ENCODE assay signal across 28 cellular contexts in genomic region chr14:100329233-100330006, GRCh38. TPM values are rescaled to one million over a fixed set of nuclear protein-coding genes. Genes with fewer than 3 reads are reported as not detected.
"Had no signal": no experiment of that assay in that cellular context is flagged by ENCODE, and none has a peak within 500 bp of the region (broad histone marks: within the 10 kb centered on the region; RNA-seq: fewer than 3 reads in every experiment).

No MANE protein-coding gene starts in this region.

- H3K9ac ChIP-seq: parathyroid adenoma had no signal

- H3K4me3 Mint-ChIP-seq: activated CD8-positive, alpha-beta T cell treated with anti-CD3 and anti-CD28 coated beads, Interleukin-2, amount 10 ng/mL, durations not matched to agents 7 days and 5 days; immature natural killer cell; mesothelial cell of epicardium; natural killer cell had no signal

- H3K4me1 Mint-ChIP-seq: immature natural killer cell, mesothelial cell of epicardium, natural killer cell had no signal

- H3K36me3 Mint-ChIP-seq: natural killer cell had no signal

- H3K27ac Mint-ChIP-seq: activated CD8-positive, alpha-beta T cell treated with anti-CD3 and anti-CD28 coated beads, Interleukin-2, amount 10 ng/mL, durations not matched to agents 7 days and 5 days; immature natural killer cell; mesothelial cell of epicardium; natural killer cell had no signal

- FAIRE-seq: endothelial cell of umbilical vein, TTC549 had no signal

- H3K9me3 ChIP-seq: left lung, neutrophil, transverse colon, uterus had no signal

- H3K4me1 ChIP-seq: left lung, parathyroid adenoma, uterus had no signal

- H3K4me3 ChIP-seq: left lung, lung, uterus had no signal

- H3K9me3 Mint-ChIP-seq: immature natural killer cell, mesothelial cell of epicardium, natural killer cell had no signal

- ATAC-seq: esophagus mucosa, left lung, natural killer cell had no signal

- DNase-seq: activated CD4-positive, alpha-beta T cell treated with anti-CD3 and anti-CD28 coated beads for 1 hour; activated CD4-positive, alpha-beta T cell treated with anti-CD3 and anti-CD28 coated beads, Interleukin-2, amount 50 U/mL, for 1 hour; activated CD8-positive, alpha-beta T cell treated with anti-CD3 and anti-CD28 coated beads, Interleukin-2, amount 10 ng/mL, durations not matched to agents 7 days and 5 days; activated naive CD4-positive, alpha-beta T cell treated with Interleukin-2 at 50 U/mL for 16 hours; activated T-cell treated with anti-CD3 and anti-CD28 coated beads, Interleukin-2, amount 50 U/mL, for 1 hour; amygdala; cortex of kidney; effector memory CD4-positive, alpha-beta T cell; foreskin melanocyte; immature natural killer cell; kidney glomerular epithelial cell; left lung; natural killer cell; stimulated activated CD4-positive, alpha-beta T cell treated with anti-CD3 and anti-CD28 coated beads, Interleukin-1b, Interleukin-23, amount 100 ng/mL, for 48 hours; T-helper 1 cell; uterus had no signal

- H3K79me2 ChIP-seq: parathyroid adenoma had no signal

- H3K27me3 ChIP-seq: left lung, neutrophil, transverse colon, uterus had no signal

- H3K27ac ChIP-seq: left lung, neutrophil, parathyroid adenoma, uterus had no signal

- H3K36me3 ChIP-seq: transverse colon, uterus had no signal

RNA-seq across cellular contexts. Expression of gene SLC25A47, which starts 6.3 kb away (rescaled TPM):
- total RNA-seq: activated CD8-positive, alpha-beta T cell treated with anti-CD3 and anti-CD28 coated beads, Interleukin-2, amount 10 ng/mL, durations not matched to agents 7 days and 5 days; cerebellum; endothelial cell of umbilical vein; esophagus mucosa; left lung; mesothelial cell of epicardium; pulmonary artery endothelial cell; right cardiac atrium; temporal lobe; uterus had no signal
- polyA plus RNA-seq: endothelial cell of umbilical vein, immature natural killer cell, right cardiac atrium had no signal
